8 cellular contexts compared by ENCODE assay signal in the genomic region with DNA sequence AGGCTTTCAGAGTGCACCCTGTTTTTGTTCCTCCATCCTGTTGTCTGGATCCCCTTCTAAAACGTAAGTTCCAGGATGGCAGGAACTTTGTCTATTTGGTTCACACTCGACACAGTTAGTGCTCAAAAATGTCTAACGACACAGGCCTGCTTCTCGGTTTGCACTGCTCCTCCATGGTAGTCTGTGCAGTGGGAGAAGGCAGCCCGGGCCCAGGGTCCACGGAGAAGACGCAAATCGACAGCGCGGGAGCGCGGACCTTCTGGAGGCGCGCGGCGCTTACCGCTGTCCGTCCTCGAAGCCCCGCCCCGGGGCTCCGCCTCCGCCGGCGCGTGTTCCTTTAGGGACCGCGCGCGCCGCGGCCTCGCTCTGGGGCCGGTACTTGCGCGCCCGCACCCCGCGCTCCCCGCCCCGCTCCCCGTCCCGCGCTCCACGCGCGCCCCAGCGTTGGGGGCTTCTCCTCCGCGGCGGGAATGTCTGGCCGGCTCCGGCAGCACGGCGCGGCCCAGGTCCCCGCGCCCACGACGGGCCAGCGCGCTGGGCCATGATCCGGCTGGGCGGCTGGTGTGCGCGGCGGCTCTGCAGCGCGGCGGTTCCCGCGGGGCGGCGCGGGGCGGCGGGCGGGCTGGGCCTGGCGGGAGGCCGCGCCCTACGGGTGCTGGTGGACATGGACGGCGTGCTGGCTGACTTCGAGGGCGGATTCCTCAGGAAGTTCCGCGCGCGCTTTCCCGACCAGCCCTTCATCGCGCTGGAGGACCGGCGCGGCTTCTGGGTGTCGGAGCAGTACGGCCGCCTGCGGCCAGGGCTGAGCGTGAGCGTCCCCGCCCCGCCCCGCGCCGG. TPM values are rescaled to one million over a fixed set of nuclear protein-coding genes. Genes with fewer than 3 reads are reported as not detected.
DNase-seq lines count a peak whose midpoint lies in the region; ATAC-seq, FAIRE-seq and TF ChIP-seq lines count a peak whose summit lies in the region.

A gene (plus strand): TSS at position 364 of the 837 bp plus-strand sequence. CDS start 178 bp downstream, at position 542.

- H3K9me3 ChIP-seq in pancreas = no peaks in the 10 kb centered on the region
- H3K9me3 ChIP-seq in tibial nerve = no peaks in the 10 kb centered on the region

- H3K4me1 ChIP-seq in pancreas (peaks cover 0 to 3% (median 0%) of the 10 kb centered on the region in 3 donors), tibial nerve (peaks cover 0 to 34% (median 16%) of the 10 kb centered on the region in 4 donors)

- no peaks in the 10 kb centered on the region for H3K9me3 Mint-ChIP-seq in activated naive CD4-positive, alpha-beta T cell treated with anti-CD3 and anti-CD28 coated beads, Interleukin-2, amount 50 U/mL, for 72 hours

- H3K36me3 Mint-ChIP-seq in activated naive CD4-positive, alpha-beta T cell treated with anti-CD3 and anti-CD28 coated beads, Interleukin-2, amount 50 U/mL, for 72 hours = no peaks in the 10 kb centered on the region

- intact Hi-C loops in Right ventricle myocardium superior (cut with DNase I) = loop anchor here (10.0 kb wide), 1 partner anchor 298 kb away; no protein-coding TSS in a partner anchor
- intact Hi-C loops in pancreas (cut with DNase I) = no loop called here

- 0 to 1% methylated on average over 45 to 107 of the region's 107 CpGs for WGBS in pancreas, 2 donors
- WGBS in tibial nerve, 2 donors = 0 to 1% methylated on average over 19 to 79 of the region's 107 CpGs

- H3K27me3 ChIP-seq in pancreas (no peaks in the 10 kb centered on the region), tibial nerve (no peaks in the 10 kb centered on the region)

- H3K27ac Mint-ChIP-seq in activated naive CD4-positive, alpha-beta T cell treated with anti-CD3 and anti-CD28 coated beads, Interleukin-2, amount 50 U/mL, for 72 hours = peak within 1 kb of the TSS; percentile 58 to 82

- no peaks in the 10 kb centered on the region for H3K36me3 ChIP-seq in pancreas
- H3K36me3 ChIP-seq in tibial nerve = peaks cover 0 to 4% (median 0%) of the 10 kb centered on the region in 3 donors

- DNase-seq in Caki2 (ENCODE audit: low read depth) = peak; percentile 64
- peak; percentile 76 for DNase-seq in LoVo (ENCODE audit: low spot score)
- peak; percentile 83 for DNase-seq in SK-N-DZ (ENCODE audit: low spot score)
- DNase-seq in activated naive CD4-positive, alpha-beta T cell treated with anti-CD3 and anti-CD28 coated beads, Interleukin-2, amount 50 U/mL, for 72 hours (ENCODE audit: low spot score in 2 of 2) = peak; percentile 75 to 80
- peak; percentile 90 for DNase-seq in Right ventricle myocardium superior
- peak; percentile 54 to 88 (median 70) for DNase-seq in pancreas
- peak; percentile 60 to 61 for DNase-seq in tibial nerve (ENCODE audit: low spot score in 2 of 2)

- H3K27ac ChIP-seq in pancreas (peak within 1 kb of the TSS in 1 of 4 donors; percentile 27), tibial nerve (peak within 1 kb of the TSS; percentile 29 to 77 (median 60))

- in situ Hi-C loops in Caki2 (cut with HindIII; ENCODE audit: low pct_unique_long_range_greater_than_20kb, low sequenced_read_pairs) = no loop called here

- FAIRE-seq in pancreas (lab: Jason Lieb, UNC) = no peak

- peak; percentile 58 for ATAC-seq in GM21515 (IDR thresholded peaks at IDR 0.05; ENCODE audit: unreplicated experiment)
- peak; percentile 71 to 74 for ATAC-seq in activated naive CD4-positive, alpha-beta T cell treated with anti-CD3 and anti-CD28 coated beads, Interleukin-2, amount 50 U/mL, for 72 hours
- ATAC-seq in Right ventricle myocardium superior (ENCODE audit: poor library complexity) = peak; percentile 91
- ATAC-seq in pancreas = peak; percentile 75 to 90 (median 87)

- peak; percentile 16 to 52 for TF ChIP-seq POLR2A in tibial nerve (IDR thresholded peaks at IDR 0.05)

- H3K4me3 ChIP-seq in pancreas = peak within 1 kb of the TSS; percentile 37 to 61 (median 54)
- peak within 1 kb of the TSS; percentile 51 to 67 (median 58) for H3K4me3 ChIP-seq in tibial nerve

- TF ChIP-seq EP300 in tibial nerve (IDR thresholded peaks at IDR 0.05) = peak in 1 of 2 donors; percentile 23

- TF ChIP-seq CTCF in pancreas (IDR thresholded peaks at IDR 0.05) (no peak), tibial nerve (IDR thresholded peaks at IDR 0.05) (peak in 1 of 5 experiments; percentile 16)

RNA-seq across cellular contexts. Expression of the gene that starts here (rescaled TPM):
- 13.2 and 87.7 TPM in 2 replicates for total RNA-seq in Caki2 (2014; rRNA removed; shearing (Covaris generic); ENCODE audit: low replicate concordance)
- 21.6 and 27.8 TPM in 2 replicates for polyA plus RNA-seq in SK-N-DZ (2014; cell fraction: cytosol; rRNA removed)
- 24.1 and 31.9 TPM in 2 replicates for polyA plus RNA-seq in SK-N-DZ (2014; cell fraction: nucleus; rRNA removed)
- 1 to 10 TPM; 5.8 to 6.0 TPM for total RNA-seq in activated naive CD4-positive, alpha-beta T cell treated with anti-CD3 and anti-CD28 coated beads, Interleukin-2, amount 50 U/mL, for 72 hours
- total RNA-seq in Right ventricle myocardium superior = 8.5 TPM
- 1 to 10 TPM in 3 of 6 donors, under 1 TPM in 3; 0.83 to 1.7 (median 1.1) TPM for total RNA-seq in pancreas
- 1 to 10 TPM; 2.9 to 3.3 TPM for polyA plus RNA-seq in pancreas
- 10 to 100 TPM in 1 of 4 donors, 1 to 10 TPM in 3; 4.8 to 11.2 (median 7.7) TPM for total RNA-seq in tibial nerve
